ENCODE assay signal across 19 cellular contexts in genomic region chr4:63708661-63709060, GRCh38.
DNase-seq lines count a peak whose midpoint lies in the region; ATAC-seq, FAIRE-seq and TF ChIP-seq lines count a peak whose summit lies in the region.
"Had no signal": no experiment of that assay in that cellular context is flagged by ENCODE, and none has a peak within 500 bp of the region (broad histone marks: within the 10 kb centered on the region; RNA-seq: fewer than 3 reads in every experiment).

No MANE protein-coding gene starts in this region.

- RAD21 ChIA-PET in GM12878 (lab: Charles Lee; ENCODE audit: unreplicated experiment) = no interaction called here

- no peak overlapping the region for H3K9ac ChIP-seq in MM.1S (ENCODE audit: low read length)
- H3K9ac ChIP-seq in GM12878 (ENCODE audit: control insufficient read depth, insufficient read depth, low read length) = no peak overlapping the region
- H3K9ac ChIP-seq: BLaER1 had no signal

- no peak for TF ChIP-seq EP300 in GM12878 (IDR thresholded peaks at IDR 0.05; ENCODE audit: borderline replicate concordance in 1 of 2, control insufficient read depth in 1 of 2, low read depth in 2 of 2, low read length in 2 of 2)

- no peaks in the 10 kb centered on the region for H3K9me3 Mint-ChIP-seq in GM23338
- H3K9me3 Mint-ChIP-seq: H9 had no signal

- DNase-seq in GM23338 (ENCODE audit: low spot score) = no peak
- peak; percentile 36 for DNase-seq in MM.1S
- DNase-seq in GM12878 (ENCODE audit: low read depth, low spot score) = no peak
- DNase-seq in mucosa of descending colon = no peak
- DNase-seq: Caco-2; CD4-positive, CD25-positive, alpha-beta regulatory T cell; CD8-positive, alpha-beta T cell; DMS153; DND-41; H9 had no signal

- no peak overlapping the region for H3K4me2 ChIP-seq in GM23338
- no peak overlapping the region for H3K4me2 ChIP-seq in MM.1S (ENCODE audit: low read depth, low read length)
- H3K4me2 ChIP-seq in GM12878 (ENCODE audit: control insufficient read depth, insufficient read depth) = no peak overlapping the region
- H3K4me2 ChIP-seq: BLaER1 had no signal

- H3K27ac ChIP-seq in GM23338 (ENCODE audit: low read depth) = no peak overlapping the region
- H3K27ac ChIP-seq in MM.1S (ENCODE audit: low read length) = no peak overlapping the region
- no peak overlapping the region for H3K27ac ChIP-seq in GM12878 (ENCODE audit: control insufficient read depth, insufficient read depth)
- H3K27ac ChIP-seq: 22Rv1, BLaER1, C4-2B had no signal

- 6% methylated on average over 2 of the region's 2 CpGs for WGBS in GM12878 (ENCODE audit: insufficient coverage, insufficient replicate concordance, low lambda C conversion rate, missing lambda C conversion rate)

- H3K4me3 Mint-ChIP-seq in GM23338 = no peak overlapping the region
- H3K4me3 Mint-ChIP-seq: B cell; CD4-positive, CD25-positive, alpha-beta regulatory T cell; CD8-positive, alpha-beta T cell; H9 had no signal

- intact Hi-C loops in GM12878 (cut with micrococcal nuclease; ENCODE audit: unreplicated experiment) (no loop called here), mucosa of descending colon (cut with DNase I, micrococcal nuclease) (no loop called here)

- CTCF ChIA-PET in GM12878 (lab: Yijun Ruan, JAX) = no interaction called here

- H3K4me1 ChIP-seq in GM23338 (ENCODE audit: insufficient read depth) (peaks cover 4% of the 10 kb centered on the region; the same call in 1 of the 2 replicates), MM.1S (ENCODE audit: low read length) (no peaks in the 10 kb centered on the region), GM12878 (ENCODE audit: control insufficient read depth, insufficient read depth, low read length) (no peaks in the 10 kb centered on the region), mucosa of descending colon (ENCODE audit: low read depth) (no peaks in the 10 kb centered on the region)
- H3K4me1 ChIP-seq: BLaER1, Caco-2 had no signal

- H3K27me3 ChIP-seq in GM23338 (ENCODE audit: insufficient read depth) (no peaks in the 10 kb centered on the region), MM.1S (replicated peaks; ENCODE audit: insufficient read depth, low read length) (no peaks in the 10 kb centered on the region), GM12878 (replicated peaks in 1 of 2; ENCODE audit: control insufficient read depth in 2 of 2, insufficient read depth in 2 of 2, low read length in 1 of 2) (no peaks in the 10 kb centered on the region)
- H3K27me3 ChIP-seq: BLaER1 had no signal

- in situ Hi-C loops in GM12878 (cut with MboI) = no loop called here

- no peak for FAIRE-seq in GM12878 (lab: Jason Lieb, UNC)

- ATAC-seq in GM18511 (IDR thresholded peaks at IDR 0.05; ENCODE audit: unreplicated experiment) (peak; percentile 85), GM23338 (no peak), GM12878 (peak; percentile 91), GM21576 (IDR thresholded peaks at IDR 0.05; ENCODE audit: unreplicated experiment) (no peak), HG03460 (IDR thresholded peaks at IDR 0.05; ENCODE audit: unreplicated experiment) (no peak), GM19455 (IDR thresholded peaks at IDR 0.05; ENCODE audit: unreplicated experiment) (no peak), mucosa of descending colon (no peak)
- ATAC-seq: CD8-positive, alpha-beta T cell; HCT116 had no signal

- no peaks in the 10 kb centered on the region for H3K27me3 Mint-ChIP-seq in GM23338 (ENCODE audit: insufficient read depth, low read depth, poor library complexity)
- H3K27me3 Mint-ChIP-seq: B cell; CD4-positive, CD25-positive, alpha-beta regulatory T cell had no signal

- H3K4me1 Mint-ChIP-seq in GM23338 = peaks cover 7% of the 10 kb centered on the region; the same call in 2 of the 3 replicates
- H3K4me1 Mint-ChIP-seq: B cell; CD4-positive, CD25-positive, alpha-beta regulatory T cell; H9 had no signal

- no peaks in the 10 kb centered on the region for H4K20me1 ChIP-seq in GM23338 (replicated peaks; ENCODE audit: insufficient read depth)
- no peaks in the 10 kb centered on the region for H4K20me1 ChIP-seq in MM.1S (ENCODE audit: insufficient read depth, low read length)
- H4K20me1 ChIP-seq in GM12878 (ENCODE audit: control insufficient read depth, insufficient read depth) = no peaks in the 10 kb centered on the region
- H4K20me1 ChIP-seq: BLaER1 had no signal

- H3K9me3 ChIP-seq in MM.1S (replicated peaks; ENCODE audit: insufficient read depth, low read length) = no peaks in the 10 kb centered on the region
- no peaks in the 10 kb centered on the region for H3K9me3 ChIP-seq in GM12878 (replicated peaks; ENCODE audit: control insufficient read depth, insufficient read depth, low read length)
- H3K9me3 ChIP-seq in mucosa of descending colon = peaks cover 3% of the 10 kb centered on the region
- H3K9me3 ChIP-seq: BLaER1, Caco-2 had no signal

- H3K9me2 ChIP-seq in GM23338 (ENCODE audit: insufficient read depth) (no peaks in the 10 kb centered on the region), MM.1S (replicated peaks; ENCODE audit: insufficient read depth, low read length) (no peaks in the 10 kb centered on the region)

- TF ChIP-seq RAD21 in GM12878 (IDR thresholded peaks at IDR 0.05; ENCODE audit: insufficient read depth, low read depth, low read length) = no peak

- H3K79me2 ChIP-seq in GM23338 (replicated peaks; ENCODE audit: insufficient read depth) = no peaks in the 10 kb centered on the region
- H3K79me2 ChIP-seq in MM.1S (ENCODE audit: low read length) = no peaks in the 10 kb centered on the region
- H3K79me2 ChIP-seq in GM12878 (ENCODE audit: control insufficient read depth, insufficient read depth, low read length) = no peaks in the 10 kb centered on the region

- SMC1A ChIA-PET in GM12878 (lab: Charles Lee; ENCODE audit: uncharacterized antibody, unreplicated experiment) = no interaction called here

- no peaks in the 10 kb centered on the region for H3K36me3 ChIP-seq in GM23338 (ENCODE audit: insufficient read depth)
- H3K36me3 ChIP-seq in MM.1S (replicated peaks; ENCODE audit: insufficient read depth, low read length) = no peaks in the 10 kb centered on the region
- H3K36me3 ChIP-seq in GM12878 (ENCODE audit: control insufficient read depth in 2 of 2, insufficient read depth in 2 of 2, low read length in 1 of 2) = no peaks in the 10 kb centered on the region
- no peaks in the 10 kb centered on the region for H3K36me3 ChIP-seq in mucosa of descending colon (ENCODE audit: low read depth)
- H3K36me3 ChIP-seq: BLaER1 had no signal

- H3K36me3 Mint-ChIP-seq in GM23338 (ENCODE audit: low read depth) = no peaks in the 10 kb centered on the region
- H3K36me3 Mint-ChIP-seq: CD4-positive, CD25-positive, alpha-beta regulatory T cell; CD8-positive, alpha-beta T cell had no signal

- POLR2A ChIA-PET in GM12878 (lab: Charles Lee) = no interaction called here

- TF ChIP-seq CTCF in GM23338 (conservative IDR thresholded peaks at IDR 0.05; ENCODE audit: low read depth in 2 of 2) = no peak
- TF ChIP-seq CTCF in MM.1S (IDR thresholded peaks at IDR 0.05; ENCODE audit: low read length) = no peak
- TF ChIP-seq CTCF in GM12878 (IDR thresholded peaks at IDR 0.05 in 2 of 3, conservative IDR thresholded peaks at IDR 0.05 in 1 of 3; ENCODE audit: control insufficient read depth in 2 of 3, extremely low read depth in 1 of 3, insufficient read depth in 1 of 3, low read depth in 3 of 3, low read length in 3 of 3) = no peak
- TF ChIP-seq CTCF in mucosa of descending colon (IDR thresholded peaks at IDR 0.05) = no peak

- TF ChIP-seq POLR2A in GM12878 (IDR thresholded peaks at IDR 0.05; ENCODE audit: low read depth, low read length) = no peak

- no TSS peak for BruUV-seq in GM12878 (replicated peaks; lab: Mats Ljungman, UMichigan)

- H2AFZ ChIP-seq in GM23338 (peak overlapping the region; percentile 38; the same call in 1 of the 2 replicates), MM.1S (ENCODE audit: low read length) (no peak overlapping the region), GM12878 (ENCODE audit: control insufficient read depth, low read depth, low read length) (no peak overlapping the region)

- no peak overlapping the region for H3K27ac Mint-ChIP-seq in GM23338
- H3K27ac Mint-ChIP-seq: B cell; CD4-positive, CD25-positive, alpha-beta regulatory T cell; CD8-positive, alpha-beta T cell; H9 had no signal

- H3K4me3 ChIP-seq in GM23338 = no peak overlapping the region
- H3K4me3 ChIP-seq in MM.1S (ENCODE audit: low read length) = no peak overlapping the region
- H3K4me3 ChIP-seq in GM12878 = no peak overlapping the region
- no peak overlapping the region for H3K4me3 ChIP-seq in mucosa of descending colon
- H3K4me3 ChIP-seq: BLaER1 had no signal

- H3F3A ChIP-seq in GM23338 (replicated peaks; ENCODE audit: low read depth) (no peaks in the 10 kb centered on the region), MM.1S (ENCODE audit: insufficient read depth, low read length) (no peaks in the 10 kb centered on the region)

TF ChIP-seq in GM12878, 131 proteins besides CTCF, POLR2A, EP300 and RAD21 (continues in another document):
- TF ChIP-seq, protein P1, sequence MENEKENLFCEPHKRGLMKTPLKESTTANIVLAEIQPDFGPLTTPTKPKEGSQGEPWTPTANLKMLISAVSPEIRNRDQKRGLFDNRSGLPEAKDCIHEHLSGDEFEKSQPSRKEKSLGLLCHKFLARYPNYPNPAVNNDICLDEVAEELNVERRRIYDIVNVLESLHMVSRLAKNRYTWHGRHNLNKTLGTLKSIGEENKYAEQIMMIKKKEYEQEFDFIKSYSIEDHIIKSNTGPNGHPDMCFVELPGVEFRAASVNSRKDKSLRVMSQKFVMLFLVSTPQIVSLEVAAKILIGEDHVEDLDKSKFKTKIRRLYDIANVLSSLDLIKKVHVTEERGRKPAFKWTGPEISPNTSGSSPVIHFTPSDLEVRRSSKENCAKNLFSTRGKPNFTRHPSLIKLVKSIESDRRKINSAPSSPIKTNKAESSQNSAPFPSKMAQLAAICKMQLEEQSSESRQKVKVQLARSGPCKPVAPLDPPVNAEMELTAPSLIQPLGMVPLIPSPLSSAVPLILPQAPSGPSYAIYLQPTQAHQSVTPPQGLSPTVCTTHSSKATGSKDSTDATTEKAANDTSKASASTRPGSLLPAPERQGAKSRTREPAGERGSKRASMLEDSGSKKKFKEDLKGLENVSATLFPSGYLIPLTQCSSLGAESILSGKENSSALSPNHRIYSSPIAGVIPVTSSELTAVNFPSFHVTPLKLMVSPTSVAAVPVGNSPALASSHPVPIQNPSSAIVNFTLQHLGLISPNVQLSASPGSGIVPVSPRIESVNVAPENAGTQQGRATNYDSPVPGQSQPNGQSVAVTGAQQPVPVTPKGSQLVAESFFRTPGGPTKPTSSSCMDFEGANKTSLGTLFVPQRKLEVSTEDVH (IDR thresholded peaks at IDR 0.05; ENCODE audit: low read depth, partially characterized antibody) = no peak
- TF ChIP-seq MTA2 (IDR thresholded peaks at IDR 0.05; ENCODE audit: low read depth) (peak; percentile 69; the same call in 1 of the 2 replicates), KAT2A (conservative IDR thresholded peaks at IDR 0.05; ENCODE audit: control insufficient read depth, low read depth, low read length) (no peak)

Comparison
In these comparisons a context has a peak if more than half of its experiments do, and no peak if none do; other contexts are left out.
1. ATAC-seq: peak in GM18511 (single experiment) and GM12878 (single experiment); none in GM23338 (single experiment), GM21576 (single experiment), HG03460 (single experiment), GM19455 (single experiment) and mucosa of descending colon (single experiment).